In genomic region chr9:128304151-128304970, GRCh38 we compare ENCODE assay signal across 16 cellular contexts. TPM values are rescaled to one million over a fixed set of nuclear protein-coding genes. Genes with fewer than 3 reads are reported as not detected.
DNase-seq lines count a peak whose midpoint lies in the region; ATAC-seq, FAIRE-seq and TF ChIP-seq lines count a peak whose summit lies in the region.
"Had no signal": no experiment of that assay in that cellular context is flagged by ENCODE, and none has a peak within 500 bp of the region (broad histone marks: within the 10 kb centered on the region; RNA-seq: fewer than 3 reads in every experiment).

No MANE protein-coding gene starts in this region.

- peak overlapping the region in 3 of 4 donors; percentile 81 to 92 (median 86) for H3K27ac ChIP-seq in esophagus squamous epithelium
- H3K27ac ChIP-seq: SJSA1 had no signal

- peak overlapping the region; percentile 88 for H3K27ac Mint-ChIP-seq in HFFc6
- H3K27ac Mint-ChIP-seq in activated CD4-positive, alpha-beta T cell treated with anti-CD3 and anti-CD28 coated beads for 36 hours = no peak overlapping the region
- H3K27ac Mint-ChIP-seq: activated naive CD8-positive, alpha-beta T cell treated with anti-CD3 and anti-CD28 coated beads, Interleukin-2, amount 10 ng/mL, durations not matched to agents 7 days and 5 days; natural killer cell treated with Interleukin-12 subunit alpha and Interleukin-12 subunit beta and Interleukin-15 and Interleukin-18, amount 100 ng/mL, for 72 hours had no signal

- no peaks in the 10 kb centered on the region for H3K27me3 ChIP-seq in esophagus squamous epithelium
- H3K27me3 ChIP-seq: SJSA1 had no signal

- H3K9me3 Mint-ChIP-seq in HFFc6 = no peaks in the 10 kb centered on the region
- H3K9me3 Mint-ChIP-seq in activated CD4-positive, alpha-beta T cell treated with anti-CD3 and anti-CD28 coated beads for 36 hours (ENCODE audit: low read depth) = no peaks in the 10 kb centered on the region
- H3K9me3 Mint-ChIP-seq: activated naive CD8-positive, alpha-beta T cell treated with anti-CD3 and anti-CD28 coated beads, Interleukin-2, amount 10 ng/mL, durations not matched to agents 7 days and 5 days; natural killer cell treated with Interleukin-12 subunit alpha and Interleukin-12 subunit beta and Interleukin-15 and Interleukin-18, amount 100 ng/mL, for 72 hours had no signal

- 74 to 84% methylated on average over 9 of the region's 9 CpGs for WGBS in esophagus squamous epithelium, 2 donors

- H3K4me3 ChIP-seq in esophagus squamous epithelium = no peak overlapping the region
- H3K4me3 ChIP-seq: SJSA1 had no signal

- no peak for FAIRE-seq in urothelium cell line (lab: Jason Lieb, UNC)

- ATAC-seq in activated CD4-positive, alpha-beta T cell treated with anti-CD3 and anti-CD28 coated beads for 36 hours = no peak
- ATAC-seq: natural killer cell treated with Interleukin-12 subunit alpha and Interleukin-12 subunit beta and Interleukin-15 and Interleukin-18, amount 100 ng/mL, for 72 hours had no signal

- POLR2A ChIA-PET in activated CD4-positive, alpha-beta T cell treated with anti-CD3 and anti-CD28 coated beads for 36 hours (lab: Charles Lee) = no interaction called here

- intact Hi-C loops in esophagus squamous epithelium (cut with DNase I) = no loop called here
- intact Hi-C loops in activated CD4-positive, alpha-beta T cell treated with anti-CD3 and anti-CD28 coated beads for 36 hours (cut with DNase I, micrococcal nuclease) = no loop called here

- peaks cover 0 to 48% (median 14%) of the 10 kb centered on the region in 3 donors for H3K4me1 ChIP-seq in esophagus squamous epithelium

- H3K36me3 Mint-ChIP-seq in HFFc6 (ENCODE audit: low read depth) = peaks cover 8% of the 10 kb centered on the region
- H3K36me3 Mint-ChIP-seq in activated CD4-positive, alpha-beta T cell treated with anti-CD3 and anti-CD28 coated beads for 36 hours (ENCODE audit: low read depth) = peaks cover 6% of the 10 kb centered on the region
- H3K36me3 Mint-ChIP-seq: natural killer cell treated with Interleukin-12 subunit alpha and Interleukin-12 subunit beta and Interleukin-15 and Interleukin-18, amount 100 ng/mL, for 72 hours had no signal

- H3K9me3 ChIP-seq in esophagus squamous epithelium = no peaks in the 10 kb centered on the region
- H3K9me3 ChIP-seq: SJSA1 had no signal

- no peak overlapping the region for H3K4me3 Mint-ChIP-seq in HFFc6
- no peak overlapping the region for H3K4me3 Mint-ChIP-seq in activated CD4-positive, alpha-beta T cell treated with anti-CD3 and anti-CD28 coated beads for 36 hours
- H3K4me3 Mint-ChIP-seq: activated naive CD8-positive, alpha-beta T cell treated with anti-CD3 and anti-CD28 coated beads, Interleukin-2, amount 10 ng/mL, durations not matched to agents 7 days and 5 days; CD14-positive monocyte; natural killer cell treated with Interleukin-12 subunit alpha and Interleukin-12 subunit beta and Interleukin-15 and Interleukin-18, amount 100 ng/mL, for 72 hours had no signal

- TF ChIP-seq CTCF in HFFc6 (IDR thresholded peaks at IDR 0.05) = no peak
- TF ChIP-seq CTCF in esophagus squamous epithelium (IDR thresholded peaks at IDR 0.05) = no peak

- H3K27me3 Mint-ChIP-seq in HFFc6 (ENCODE audit: insufficient read depth) = peaks cover 1% of the 10 kb centered on the region
- no peaks in the 10 kb centered on the region for H3K27me3 Mint-ChIP-seq in activated CD4-positive, alpha-beta T cell treated with anti-CD3 and anti-CD28 coated beads for 36 hours
- H3K27me3 Mint-ChIP-seq: activated naive CD8-positive, alpha-beta T cell treated with anti-CD3 and anti-CD28 coated beads, Interleukin-2, amount 10 ng/mL, durations not matched to agents 7 days and 5 days; natural killer cell treated with Interleukin-12 subunit alpha and Interleukin-12 subunit beta and Interleukin-15 and Interleukin-18, amount 100 ng/mL, for 72 hours had no signal

- CTCF ChIA-PET in activated CD4-positive, alpha-beta T cell treated with anti-CD3 and anti-CD28 coated beads for 36 hours (lab: Charles Lee) = interaction anchor here (0.5 to 1.6 kb wide), 5 partner anchors 9 to 454 kb away, joined by 3 to 5 read pairs (median 3); partner anchors contain the start of gene URM1

- peaks cover 55% of the 10 kb centered on the region for H3K4me1 Mint-ChIP-seq in HFFc6 (ENCODE audit: low read depth)
- no peaks in the 10 kb centered on the region for H3K4me1 Mint-ChIP-seq in activated CD4-positive, alpha-beta T cell treated with anti-CD3 and anti-CD28 coated beads for 36 hours
- H3K4me1 Mint-ChIP-seq: activated naive CD8-positive, alpha-beta T cell treated with anti-CD3 and anti-CD28 coated beads, Interleukin-2, amount 10 ng/mL, durations not matched to agents 7 days and 5 days; CD14-positive monocyte had no signal

- TF ChIP-seq POLR2A in esophagus squamous epithelium (IDR thresholded peaks at IDR 0.05) = no peak

- peaks cover under 1 to 19% (median 4%) of the 10 kb centered on the region in 3 donors for H3K36me3 ChIP-seq in esophagus squamous epithelium

- DNase-seq in AG20443 (ENCODE audit: low spot score) (peak; percentile 55), HFFc6 (peak; percentile 17), esophagus squamous epithelium (lab: John Stamatoyannopoulos, UW) (no peak), NCI-H128 (lab: John Stamatoyannopoulos, UW; ENCODE audit: unreplicated experiment) (no peak), urothelium cell line (ENCODE audit: low spot score) (no peak)
- no peak for DNase-seq in activated CD4-positive, alpha-beta T cell treated with anti-CD3 and anti-CD28 coated beads for 36 hours
- DNase-seq: activated naive CD8-positive, alpha-beta T cell treated with anti-CD3 and anti-CD28 coated beads, Interleukin-2, amount 10 ng/mL, durations not matched to agents 7 days and 5 days; erythroblast; MV-4-11; NCI-H2171 treated with DMSO at 0.1 percent for 48 hours; NK-92 treated with Interleukin-12 subunit alpha and Interleukin-12 subunit beta, amount 100 ng/mL, for 24 hours; stimulated activated CD4-positive, alpha-beta T cell treated with anti-CD3 and anti-CD28 coated beads, Interleukin-4, amount 100 ng/mL, for 24 hours; stimulated activated naive CD4-positive, alpha-beta T cell treated with Interleukin-2 at 50 U/mL for 16 hours had no signal

RNA-seq across cellular contexts. Expression of gene TRUB2, which starts 17.9 kb away (rescaled TPM):
- 10 to 100 TPM; 27.0 to 38.5 (median 34.3) TPM for total RNA-seq in HFFc6 (2021; fragmentation: NEBNext Ultra II Directional; extraction: Animal tissue kit (Norgen Biotek cat#: 25700))
- 10 to 100 TPM; 13.2 to 15.6 (median 15.3) TPM for total RNA-seq in esophagus squamous epithelium
- 10 to 100 TPM; 29.5 to 37.5 TPM for total RNA-seq in activated CD4-positive, alpha-beta T cell treated with anti-CD3 and anti-CD28 coated beads for 36 hours

RNA-seq across cellular contexts. Expression of gene COQ4, which starts 18.3 kb away (rescaled TPM):
- total RNA-seq in HFFc6 (2021; fragmentation: NEBNext Ultra II Directional; extraction: Animal tissue kit (Norgen Biotek cat#: 25700)) = 10 to 100 TPM; 29.8 to 33.3 (median 31.3) TPM
- total RNA-seq in esophagus squamous epithelium = 10 to 100 TPM; 55.5 to 89.2 (median 77.9) TPM
- total RNA-seq in activated CD4-positive, alpha-beta T cell treated with anti-CD3 and anti-CD28 coated beads for 36 hours = 10 to 100 TPM; 32.1 to 38.8 TPM

RNA-seq across cellular contexts. Expression of gene SWI5, which starts 28.3 kb away (rescaled TPM):
- total RNA-seq in HFFc6 (2021; fragmentation: NEBNext Ultra II Directional; extraction: Animal tissue kit (Norgen Biotek cat#: 25700)) = 10 to 100 TPM; 40.7 to 46.7 (median 41.9) TPM
- total RNA-seq in esophagus squamous epithelium = 10 to 100 TPM; 15.2 to 28.2 (median 17.5) TPM
- 10 to 100 TPM; 13.1 to 14.1 TPM for total RNA-seq in activated CD4-positive, alpha-beta T cell treated with anti-CD3 and anti-CD28 coated beads for 36 hours

RNA-seq across cellular contexts. Expression of gene GOLGA2, which starts 28.6 kb away (rescaled TPM):
- total RNA-seq in HFFc6 (2021; fragmentation: NEBNext Ultra II Directional; extraction: Animal tissue kit (Norgen Biotek cat#: 25700)) = 100 to 1,000 TPM; 142 to 167 (median 156) TPM
- 10 to 100 TPM; 76.1 to 92.0 (median 89.2) TPM for total RNA-seq in esophagus squamous epithelium
- total RNA-seq in activated CD4-positive, alpha-beta T cell treated with anti-CD3 and anti-CD28 coated beads for 36 hours = 10 to 100 TPM; 28.4 to 29.4 TPM

RNA-seq across cellular contexts. Expression of gene SLC27A4, which starts 36.0 kb away (rescaled TPM):
- 10 to 100 TPM; 21.1 to 31.1 (median 23.2) TPM for total RNA-seq in HFFc6 (2021; fragmentation: NEBNext Ultra II Directional; extraction: Animal tissue kit (Norgen Biotek cat#: 25700))
- 100 to 1,000 TPM in 1 of 4 donors, 10 to 100 TPM in 3; 36.6 to 110 (median 72.2) TPM for total RNA-seq in esophagus squamous epithelium
- total RNA-seq in activated CD4-positive, alpha-beta T cell treated with anti-CD3 and anti-CD28 coated beads for 36 hours = 10 to 100 TPM in 1 of 2 experiments, 1 to 10 TPM in 1; 8.4 to 10.2 TPM

Comparison
In these comparisons a context has a peak if more than half of its experiments do, and no peak if none do; other contexts are left out.
1. DNase-seq: peak in AG20443 (single experiment) and HFFc6 (single experiment); none in esophagus squamous epithelium (single experiment), NCI-H128 (single experiment), activated CD4-positive, alpha-beta T cell treated with anti-CD3 and anti-CD28 coated beads for 36 hours (single experiment) and urothelium cell line (single experiment).